Comparison of ENCODE assay signal across 8 cellular contexts in genomic region chr10:73886625-73887024, GRCh38. TPM values are rescaled to one million over a fixed set of nuclear protein-coding genes. Genes with fewer than 3 reads are reported as not detected.
DNase-seq lines count a peak whose midpoint lies in the region; ATAC-seq, FAIRE-seq and TF ChIP-seq lines count a peak whose summit lies in the region.

No MANE protein-coding gene starts in this region.

- H3K9me1 ChIP-seq in keratinocyte (ENCODE audit: control insufficient read depth, extremely low read depth, insufficient read depth, low read length) = no peaks in the 10 kb centered on the region

- DNase-seq in HFFc6 (no peak), astrocyte (ENCODE audit: low read depth) (no peak), keratinocyte (ENCODE audit: low read depth, low spot score) (no peak), BE2C (no peak)
- DNase-seq in stimulated activated effector memory CD8-positive, alpha-beta T cell treated with anti-CD3 and anti-CD28 coated beads, Interleukin-12 subunit alpha, Interleukin-12 subunit beta, amount 100 ng/mL, for 72 hours (ENCODE audit: low spot score in 2 of 2) = no peak

- H3K27ac Mint-ChIP-seq in HFFc6 (peak overlapping the region; percentile 97), astrocyte (ENCODE audit: unreplicated experiment) (peak overlapping the region; percentile 75)
- H3K27ac Mint-ChIP-seq in stimulated activated effector memory CD8-positive, alpha-beta T cell treated with anti-CD3 and anti-CD28 coated beads, Interleukin-12 subunit alpha, Interleukin-12 subunit beta, amount 100 ng/mL, for 72 hours = peak overlapping the region; percentile 21

- H3K4me1 ChIP-seq in astrocyte (ENCODE audit: insufficient read depth, low read length) (peaks cover 31% of the 10 kb centered on the region), keratinocyte (ENCODE audit: control insufficient read depth, extremely low read depth, insufficient read depth, low read length) (peaks cover 45% of the 10 kb centered on the region), BE2C (peaks cover 10% of the 10 kb centered on the region)

- H3K27me3 Mint-ChIP-seq in HFFc6 (ENCODE audit: insufficient read depth) (no peaks in the 10 kb centered on the region), astrocyte (ENCODE audit: low read depth, unreplicated experiment) (no peaks in the 10 kb centered on the region)

- H3K9ac ChIP-seq in astrocyte (ENCODE audit: low read length) = peak overlapping the region; percentile 69
- H3K9ac ChIP-seq in keratinocyte (ENCODE audit: control insufficient read depth, extremely low read depth, insufficient read depth, low read length) = peak overlapping the region; percentile 91

- no peak overlapping the region for H2AFZ ChIP-seq in astrocyte (ENCODE audit: low read depth, low read length)
- H2AFZ ChIP-seq in keratinocyte (ENCODE audit: control insufficient read depth, low read length) = no peak overlapping the region

- peak overlapping the region; percentile 81 for H3K27ac ChIP-seq in astrocyte (ENCODE audit: low read depth, low read length)
- H3K27ac ChIP-seq in keratinocyte (ENCODE audit: control insufficient read depth, insufficient read depth, low read length) = peak overlapping the region; percentile 96

- H3K4me3 Mint-ChIP-seq in HFFc6 (peak overlapping the region; percentile 78; the same call in 1 of the 2 replicates), astrocyte (ENCODE audit: unreplicated experiment) (no peak overlapping the region)
- H3K4me3 Mint-ChIP-seq in stimulated activated effector memory CD8-positive, alpha-beta T cell treated with anti-CD3 and anti-CD28 coated beads, Interleukin-12 subunit alpha, Interleukin-12 subunit beta, amount 100 ng/mL, for 72 hours = no peak overlapping the region

- H3K9me3 ChIP-seq in astrocyte (ENCODE audit: insufficient read depth, low read depth, low read length) (no peaks in the 10 kb centered on the region), keratinocyte (ENCODE audit: control insufficient read depth, low read depth, low read length) (no peaks in the 10 kb centered on the region), BE2C (no peaks in the 10 kb centered on the region)

- no peaks in the 10 kb centered on the region for H3K27me3 ChIP-seq in astrocyte (ENCODE audit: insufficient read depth, low read length)
- no peaks in the 10 kb centered on the region for H3K27me3 ChIP-seq in keratinocyte (ENCODE audit: control insufficient read depth, extremely low read depth, insufficient read depth, low read length)
- H3K27me3 ChIP-seq in BE2C = no peaks in the 10 kb centered on the region

- H3K4me3 ChIP-seq in astrocyte (ENCODE audit: insufficient read depth, low read depth, low read length) (no peak overlapping the region), keratinocyte (ENCODE audit: control insufficient read depth in 2 of 3, extremely low read depth in 1 of 3, insufficient read depth in 2 of 3, low read depth in 1 of 3, low read length in 3 of 3) (peak overlapping the region in 2 of 3 experiments; percentile 4 to 55), BE2C (ENCODE audit: low read depth, low read length) (no peak overlapping the region)

- no peak for TF ChIP-seq CTCF in HFFc6 (IDR thresholded peaks at IDR 0.05)
- no peak for TF ChIP-seq CTCF in astrocyte (IDR thresholded peaks at IDR 0.05; ENCODE audit: insufficient read depth, low read depth, low read length)
- TF ChIP-seq CTCF in keratinocyte (optimal IDR thresholded peaks at IDR 0.05 in 1 of 3, IDR thresholded peaks at IDR 0.05 in 1 of 3, conservative IDR thresholded peaks at IDR 0.05 in 1 of 3; ENCODE audit: extremely low read depth in 1 of 3, insufficient read depth in 2 of 3, low read length in 3 of 3) = no peak
- no peak for TF ChIP-seq CTCF in BE2C (IDR thresholded peaks at IDR 0.05; ENCODE audit: low read depth, low read length)

- dilution Hi-C loops in keratinocyte (cut with MboI; ENCODE audit: extremely low pct_ligation_motif_present, low sequenced_read_pairs) = no loop called here

- H3K79me2 ChIP-seq in astrocyte (ENCODE audit: insufficient read depth, low read length) = no peaks in the 10 kb centered on the region
- no peaks in the 10 kb centered on the region for H3K79me2 ChIP-seq in keratinocyte (ENCODE audit: control insufficient read depth, insufficient read depth, low read length)

- ATAC-seq in stimulated activated effector memory CD8-positive, alpha-beta T cell treated with anti-CD3 and anti-CD28 coated beads, Interleukin-12 subunit alpha, Interleukin-12 subunit beta, amount 100 ng/mL, for 72 hours = no peak
- no peak for ATAC-seq in GM21576 (IDR thresholded peaks at IDR 0.05; ENCODE audit: unreplicated experiment)
- ATAC-seq in GM21529 (IDR thresholded peaks at IDR 0.05; ENCODE audit: unreplicated experiment) = no peak
- no peak for ATAC-seq in HG02678 (IDR thresholded peaks at IDR 0.05; ENCODE audit: unreplicated experiment)

- H3K36me3 ChIP-seq in astrocyte (ENCODE audit: insufficient read depth, low read length) = no peaks in the 10 kb centered on the region
- H3K36me3 ChIP-seq in keratinocyte (ENCODE audit: control insufficient read depth in 2 of 2, extremely low read depth in 1 of 2, insufficient read depth in 2 of 2, low read length in 2 of 2) = no peaks in the 10 kb centered on the region
- no peaks in the 10 kb centered on the region for H3K36me3 ChIP-seq in BE2C

- H3K4me1 Mint-ChIP-seq in HFFc6 (ENCODE audit: low read depth) = peaks cover 62% of the 10 kb centered on the region
- H3K4me1 Mint-ChIP-seq in astrocyte (ENCODE audit: low read depth, unreplicated experiment) = peaks cover 34% of the 10 kb centered on the region
- H3K4me1 Mint-ChIP-seq in stimulated activated effector memory CD8-positive, alpha-beta T cell treated with anti-CD3 and anti-CD28 coated beads, Interleukin-12 subunit alpha, Interleukin-12 subunit beta, amount 100 ng/mL, for 72 hours = peaks cover 26% of the 10 kb centered on the region

- FAIRE-seq in astrocyte (lab: Jason Lieb, UNC) (no peak), keratinocyte (lab: Jason Lieb, UNC) (peak; percentile 81)

- H3K9me3 Mint-ChIP-seq in HFFc6 (no peaks in the 10 kb centered on the region), astrocyte (ENCODE audit: unreplicated experiment) (no peaks in the 10 kb centered on the region)
- no peaks in the 10 kb centered on the region for H3K9me3 Mint-ChIP-seq in stimulated activated effector memory CD8-positive, alpha-beta T cell treated with anti-CD3 and anti-CD28 coated beads, Interleukin-12 subunit alpha, Interleukin-12 subunit beta, amount 100 ng/mL, for 72 hours

- H4K20me1 ChIP-seq in astrocyte (ENCODE audit: insufficient read depth, low read length) = no peaks in the 10 kb centered on the region
- H4K20me1 ChIP-seq in keratinocyte (ENCODE audit: control insufficient read depth, extremely low read depth, insufficient read depth, low read length) = no peaks in the 10 kb centered on the region

- H3K4me2 ChIP-seq in astrocyte (ENCODE audit: low read length) (peak overlapping the region; percentile 81), keratinocyte (ENCODE audit: control insufficient read depth, extremely low read depth, insufficient read depth, low read depth, low read length) (peak overlapping the region; percentile 82)

- H3K36me3 Mint-ChIP-seq in HFFc6 (ENCODE audit: low read depth) = no peaks in the 10 kb centered on the region
- no peaks in the 10 kb centered on the region for H3K36me3 Mint-ChIP-seq in astrocyte (ENCODE audit: low read depth, unreplicated experiment)
- no peaks in the 10 kb centered on the region for H3K36me3 Mint-ChIP-seq in stimulated activated effector memory CD8-positive, alpha-beta T cell treated with anti-CD3 and anti-CD28 coated beads, Interleukin-12 subunit alpha, Interleukin-12 subunit beta, amount 100 ng/mL, for 72 hours

RNA-seq across cellular contexts. Expression of gene CAMK2G, which starts 12.3 kb away (rescaled TPM):
- total RNA-seq in HFFc6 (2021; fragmentation: NEBNext Ultra II Directional; extraction: Animal tissue kit (Norgen Biotek cat#: 25700)) = 10 to 100 TPM; 24.6 to 33.1 (median 28.1) TPM
- 16.6 and 19.8 TPM in 2 replicates for total RNA-seq in astrocyte
- 17.6 to 25.3 TPM (median 23.0 TPM) in 3 replicates for polyA plus RNA-seq in keratinocyte
- polyA plus RNA-seq in keratinocyte (2011; ENCODE audit: low read depth) = 11.7 TPM
- polyA plus RNA-seq in keratinocyte (2011; cell fraction: cytosol; rRNA removed) = 18.6 and 20.2 TPM in 2 replicates
- polyA plus RNA-seq in keratinocyte (2011; cell fraction: nucleus; rRNA removed) = 38.4 and 39.1 TPM in 2 replicates
- polyA plus RNA-seq in keratinocyte (2012; ENCODE audit: low replicate concordance) = 14.0 and 17.3 TPM in 2 replicates
- 22.8 to 26.1 TPM (median 24.6 TPM) in 3 replicates for polyA minus RNA-seq in keratinocyte
- 16.7 TPM for polyA minus RNA-seq in keratinocyte (2011; cell fraction: cytosol; rRNA and poly(A)+ RNA removed)
- polyA minus RNA-seq in keratinocyte (2011; cell fraction: nucleus; rRNA and poly(A)+ RNA removed) = 14.7 and 26.5 TPM in 2 replicates
- polyA plus RNA-seq in BE2C (2012; ENCODE audit: insufficient read depth, insufficient read length, low read depth) = 15.9 TPM

RNA-seq across cellular contexts. Expression of gene PLAU, which starts 24.3 kb away (rescaled TPM):
- 10 to 100 TPM; 14.0 to 25.5 (median 24.0) TPM for total RNA-seq in HFFc6 (2021; fragmentation: NEBNext Ultra II Directional; extraction: Animal tissue kit (Norgen Biotek cat#: 25700))
- total RNA-seq in astrocyte = 81.2 and 90.2 TPM in 2 replicates
- polyA plus RNA-seq in keratinocyte = 201 to 814 TPM (median 262 TPM) in 3 replicates
- polyA plus RNA-seq in keratinocyte (2011; ENCODE audit: low read depth) = 59.9 TPM
- 297 TPM in 2 replicates for polyA plus RNA-seq in keratinocyte (2011; cell fraction: cytosol; rRNA removed)
- polyA plus RNA-seq in keratinocyte (2011; cell fraction: nucleus; rRNA removed) = 1,104 and 1,132 TPM in 2 replicates
- polyA plus RNA-seq in keratinocyte (2012; ENCODE audit: low replicate concordance) = 156 and 573 TPM in 2 replicates
- 168 to 577 TPM (median 210 TPM) in 3 replicates for polyA minus RNA-seq in keratinocyte
- 183 TPM for polyA minus RNA-seq in keratinocyte (2011; cell fraction: cytosol; rRNA and poly(A)+ RNA removed)
- 350 and 521 TPM in 2 replicates for polyA minus RNA-seq in keratinocyte (2011; cell fraction: nucleus; rRNA and poly(A)+ RNA removed)
- not detected for polyA plus RNA-seq in BE2C (2012; ENCODE audit: insufficient read depth, insufficient read length, low read depth)

Comparison
In these comparisons a context has a peak if more than half of its experiments do, and no peak if none do; other contexts are left out.
1. H3K27ac Mint-ChIP-seq: peak in every context shown above with its lines; median percentile 97 in HFFc6; 75 in astrocyte; 21 in stimulated activated effector memory CD8-positive, alpha-beta T cell treated with anti-CD3 and anti-CD28 coated beads, Interleukin-12 subunit alpha, Interleukin-12 subunit beta, amount 100 ng/mL, for 72 hours.
2. H3K4me3 ChIP-seq: peak in keratinocyte (2 of 3); none in astrocyte (single experiment) and BE2C (single experiment).